9 cellular contexts compared by ENCODE assay signal in genomic region chr2:209380278-209380677, GRCh38. TPM values are rescaled to one million over a fixed set of nuclear protein-coding genes. Genes with fewer than 3 reads are reported as not detected.
DNase-seq lines count a peak whose midpoint lies in the region; ATAC-seq and TF ChIP-seq lines count a peak whose summit lies in the region.
"Had no signal": no experiment of that assay in that cellular context is flagged by ENCODE, and none has a peak within 500 bp of the region (broad histone marks: within the 10 kb centered on the region; RNA-seq: fewer than 3 reads in every experiment).

No MANE protein-coding gene starts in this region.

- H3K9me3 Mint-ChIP-seq in endodermal cell = no peaks in the 10 kb centered on the region

- TF ChIP-seq CTCF in endodermal cell (conservative IDR thresholded peaks at IDR 0.05) = no peak
- TF ChIP-seq CTCF in vagina (IDR thresholded peaks at IDR 0.05) = no peak

- intact Hi-C loops in vagina (cut with DNase I) = no loop called here

- DNase-seq in NCI-H510A treated with DMSO at 0.1 percent for 48 hours (lab: John Stamatoyannopoulos, UW) (peak; percentile 32), NCI-H510A (lab: John Stamatoyannopoulos, UW) (no peak), NCI-H2196 treated with DMSO at 0.1 percent for 48 hours (lab: John Stamatoyannopoulos, UW; ENCODE audit: unreplicated experiment) (peak; percentile 25), endodermal cell (no peak), ureter (ENCODE audit: low spot score) (no peak), NCI-H2227 treated with DMSO at 0.1 percent for 48 hours (lab: John Stamatoyannopoulos, UW) (no peak), vagina (ENCODE audit: extremely low spot score in 2 of 2) (no peak)

- WGBS in endodermal cell (ENCODE audit: insufficient coverage in 1 of 2, insufficient read length in 1 of 2), 2 experiments = 81% methylated on average over 2 of the region's 2 CpGs; no CpG with 5 or more reads in 1 of the 2 experiments

- H3K4me1 Mint-ChIP-seq in endodermal cell = no peaks in the 10 kb centered on the region

- no peaks in the 10 kb centered on the region for H3K27me3 Mint-ChIP-seq in endodermal cell (ENCODE audit: insufficient read depth)

- TF ChIP-seq POLR2A in vagina (IDR thresholded peaks at IDR 0.05) = no peak

- H3K4me3 Mint-ChIP-seq in endodermal cell = no peak overlapping the region

- peak; percentile 99 for ATAC-seq in HG03066 (IDR thresholded peaks at IDR 0.05; ENCODE audit: low read depth, unreplicated experiment)

- H3K9me3 ChIP-seq in endodermal cell (ENCODE audit: control insufficient read depth, low read length) (no peaks in the 10 kb centered on the region), vagina (no peaks in the 10 kb centered on the region)

- H3K4me3 ChIP-seq in endodermal cell (ENCODE audit: low read length) (no peak overlapping the region), vagina (no peak overlapping the region)
- H3K4me3 ChIP-seq: thoracic aorta had no signal

- H3K9ac ChIP-seq in endodermal cell (ENCODE audit: extremely low read depth, low read length, poor library complexity, severe bottlenecking) = no peak overlapping the region

- H3K27ac ChIP-seq in endodermal cell (ENCODE audit: low read depth, low read length) (no peak overlapping the region), vagina (no peak overlapping the region)
- H3K27ac ChIP-seq: thoracic aorta had no signal

- H3K27ac Mint-ChIP-seq in endodermal cell = no peak overlapping the region

- H3K27me3 ChIP-seq in endodermal cell (ENCODE audit: control insufficient read depth, insufficient read depth, low read length, poor library complexity, severe bottlenecking) = no peaks in the 10 kb centered on the region
- no peaks in the 10 kb centered on the region for H3K27me3 ChIP-seq in vagina

- no peaks in the 10 kb centered on the region for H3K4me1 ChIP-seq in endodermal cell (ENCODE audit: control insufficient read depth, insufficient read depth, low read length)
- no peaks in the 10 kb centered on the region for H3K4me1 ChIP-seq in vagina

- H3K36me3 ChIP-seq in endodermal cell (ENCODE audit: control insufficient read depth, insufficient read depth, low read length) (no peaks in the 10 kb centered on the region), vagina (no peaks in the 10 kb centered on the region)
- H3K36me3 ChIP-seq: thoracic aorta had no signal

- no peaks in the 10 kb centered on the region for H3K36me3 Mint-ChIP-seq in endodermal cell (ENCODE audit: low read depth)

RNA-seq across cellular contexts. Expression of gene MAP2, which starts 43.6 kb away (rescaled TPM):
- total RNA-seq in endodermal cell (1 to 10 TPM; 1.8 TPM), ureter (3.0 TPM), vagina (15.5 TPM)
- 172 TPM for polyA plus RNA-seq in endodermal cell (2013, experiment 1 of 2)
- 153 TPM for polyA plus RNA-seq in endodermal cell (2013, experiment 2 of 2)

Comparison
In these comparisons a context has a peak if more than half of its experiments do, and no peak if none do; other contexts are left out.
1. DNase-seq: peak in NCI-H510A treated with DMSO at 0.1 percent for 48 hours (single experiment) and NCI-H2196 treated with DMSO at 0.1 percent for 48 hours (single experiment); none in NCI-H510A (single experiment), endodermal cell (single experiment), ureter (single experiment), NCI-H2227 treated with DMSO at 0.1 percent for 48 hours (single experiment) and vagina (0 of 2).